In genomic region chr20:23248524-23248923, GRCh38 we compare ENCODE assay signal across 27 cellular contexts.
"Had no signal": no experiment of that assay in that cellular context is flagged by ENCODE, and none has a peak within 500 bp of the region (broad histone marks: within the 10 kb centered on the region; RNA-seq: fewer than 3 reads in every experiment).

No MANE protein-coding gene starts in this region.

- FAIRE-seq: colon, TTC549 had no signal

- H3K27me3 ChIP-seq: brain microvascular endothelial cell, left lung, ovary, thyroid gland, upper lobe of right lung had no signal

- DNase-seq: activated CD4-positive, alpha-beta T cell treated with anti-CD3 and anti-CD28 coated beads, Interleukin-2, amount 50 U/mL, for 1 hour; activated CD4-positive, CD25-positive, alpha-beta regulatory T cell treated with anti-CD3 and anti-CD28 coated beads, Interleukin-2, amount 50 U/mL, for 72 hours; activated CD8-positive, alpha-beta T cell treated with anti-CD3 and anti-CD28 coated beads, Interleukin-2, amount 10 ng/mL, durations not matched to agents 7 days and 5 days; activated T-cell treated with anti-CD3 and anti-CD28 coated beads, Interleukin-2, amount 50 U/mL, for 24 hours; aorta; brain microvascular endothelial cell; caudate nucleus; endodermal cell; heart right ventricle; left lung; mammary epithelial cell; midbrain; natural killer cell; ovary; psoas muscle; right cardiac atrium; stimulated activated CD4-positive, alpha-beta T cell treated with anti-CD3 and anti-CD28 coated beads, Interleukin-1b, Interleukin-23, amount 100 ng/mL, for 48 hours; substantia nigra; thyroid gland; upper lobe of right lung; WERI-Rb-1 had no signal

- H3K27ac ChIP-seq: brain microvascular endothelial cell, epithelial cell of prostate, left lung, ovary, psoas muscle, upper lobe of right lung, WERI-Rb-1 had no signal

- H3K4me3 ChIP-seq: heart right ventricle, left lung, ovary, psoas muscle, skin epidermis, thyroid gland, upper lobe of right lung had no signal

- ATAC-seq: activated CD8-positive, alpha-beta T cell treated with anti-CD3 and anti-CD28 coated beads, Interleukin-2, amount 10 ng/mL, durations not matched to agents 7 days and 5 days; activated naive CD4-positive, alpha-beta T cell treated with anti-CD3 and anti-CD28 coated beads, Interleukin-2, amount 50 U/mL, for 72 hours; activated T-helper 17 cell treated with anti-CD3 and anti-CD28 coated beads, Interleukin-2, amount 50 U/mL, for 72 hours; left lung; natural killer cell; psoas muscle; upper lobe of right lung had no signal

- H3K9me3 ChIP-seq: heart right ventricle, left lung, ovary, psoas muscle, thyroid gland, upper lobe of right lung had no signal

- H3K36me3 ChIP-seq: brain microvascular endothelial cell, heart right ventricle, left lung, ovary, thyroid gland, upper lobe of right lung, WERI-Rb-1 had no signal
